In the genomic region with DNA sequence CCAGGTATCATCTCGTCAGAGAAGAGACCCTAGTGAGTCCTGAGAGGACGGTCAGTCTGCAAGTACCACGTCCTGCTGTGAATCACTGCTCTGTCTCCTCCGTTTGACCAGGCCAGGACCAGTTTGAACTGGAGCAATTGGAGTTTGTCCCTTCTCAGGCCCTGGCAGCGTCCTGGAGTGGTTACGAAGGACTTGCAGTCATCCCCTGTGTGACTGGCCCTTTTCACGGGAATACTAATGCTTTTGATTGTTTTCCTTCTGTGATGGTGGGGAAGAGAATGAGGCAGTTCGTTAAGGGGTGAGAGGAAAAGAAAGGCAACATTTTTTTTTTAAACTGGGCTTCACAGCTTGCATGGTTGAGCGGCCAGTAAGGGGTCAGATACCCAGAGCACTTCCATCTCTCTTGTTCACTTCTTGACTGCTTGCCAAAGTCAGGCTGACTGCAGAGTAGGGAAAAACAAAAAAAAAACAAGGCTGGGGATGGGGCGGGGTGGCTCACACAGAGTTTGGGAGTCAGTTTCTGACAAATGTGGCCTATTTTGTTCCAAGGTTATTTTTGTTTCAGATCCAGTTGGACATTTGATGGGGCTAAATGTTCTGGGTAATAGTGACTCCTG, we compare ENCODE assay signal across 1 cellular context.
TF ChIP-seq lines count a peak whose summit lies in the region.

No MANE protein-coding gene starts in this region.

TF ChIP-seq in WTC11, 78 proteins besides CTCF, POLR2A, EP300 and RAD21 (continued from another document):
- TF ChIP-seq GTF2I (CRISPR knock-in tag; conservative IDR thresholded peaks at IDR 0.05): no peak
- TF ChIP-seq, protein P1, sequence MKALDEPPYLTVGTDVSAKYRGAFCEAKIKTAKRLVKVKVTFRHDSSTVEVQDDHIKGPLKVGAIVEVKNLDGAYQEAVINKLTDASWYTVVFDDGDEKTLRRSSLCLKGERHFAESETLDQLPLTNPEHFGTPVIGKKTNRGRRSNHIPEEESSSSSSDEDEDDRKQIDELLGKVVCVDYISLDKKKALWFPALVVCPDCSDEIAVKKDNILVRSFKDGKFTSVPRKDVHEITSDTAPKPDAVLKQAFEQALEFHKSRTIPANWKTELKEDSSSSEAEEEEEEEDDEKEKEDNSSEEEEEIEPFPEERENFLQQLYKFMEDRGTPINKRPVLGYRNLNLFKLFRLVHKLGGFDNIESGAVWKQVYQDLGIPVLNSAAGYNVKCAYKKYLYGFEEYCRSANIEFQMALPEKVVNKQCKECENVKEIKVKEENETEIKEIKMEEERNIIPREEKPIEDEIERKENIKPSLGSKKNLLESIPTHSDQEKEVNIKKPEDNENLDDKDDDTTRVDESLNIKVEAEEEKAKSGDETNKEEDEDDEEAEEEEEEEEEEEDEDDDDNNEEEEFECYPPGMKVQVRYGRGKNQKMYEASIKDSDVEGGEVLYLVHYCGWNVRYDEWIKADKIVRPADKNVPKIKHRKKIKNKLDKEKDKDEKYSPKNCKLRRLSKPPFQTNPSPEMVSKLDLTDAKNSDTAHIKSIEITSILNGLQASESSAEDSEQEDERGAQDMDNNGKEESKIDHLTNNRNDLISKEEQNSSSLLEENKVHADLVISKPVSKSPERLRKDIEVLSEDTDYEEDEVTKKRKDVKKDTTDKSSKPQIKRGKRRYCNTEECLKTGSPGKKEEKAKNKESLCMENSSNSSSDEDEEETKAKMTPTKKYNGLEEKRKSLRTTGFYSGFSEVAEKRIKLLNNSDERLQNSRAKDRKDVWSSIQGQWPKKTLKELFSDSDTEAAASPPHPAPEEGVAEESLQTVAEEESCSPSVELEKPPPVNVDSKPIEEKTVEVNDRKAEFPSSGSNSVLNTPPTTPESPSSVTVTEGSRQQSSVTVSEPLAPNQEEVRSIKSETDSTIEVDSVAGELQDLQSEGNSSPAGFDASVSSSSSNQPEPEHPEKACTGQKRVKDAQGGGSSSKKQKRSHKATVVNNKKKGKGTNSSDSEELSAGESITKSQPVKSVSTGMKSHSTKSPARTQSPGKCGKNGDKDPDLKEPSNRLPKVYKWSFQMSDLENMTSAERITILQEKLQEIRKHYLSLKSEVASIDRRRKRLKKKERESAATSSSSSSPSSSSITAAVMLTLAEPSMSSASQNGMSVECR (CRISPR knock-in tag; IDR thresholded peaks at IDR 0.05; ENCODE audit: borderline replicate concordance): no peak
- no peak for TF ChIP-seq EMX1 (CRISPR knock-in tag; IDR thresholded peaks at IDR 0.05)
